Comparison of ENCODE assay signal across 13 cellular contexts in the genomic region with DNA sequence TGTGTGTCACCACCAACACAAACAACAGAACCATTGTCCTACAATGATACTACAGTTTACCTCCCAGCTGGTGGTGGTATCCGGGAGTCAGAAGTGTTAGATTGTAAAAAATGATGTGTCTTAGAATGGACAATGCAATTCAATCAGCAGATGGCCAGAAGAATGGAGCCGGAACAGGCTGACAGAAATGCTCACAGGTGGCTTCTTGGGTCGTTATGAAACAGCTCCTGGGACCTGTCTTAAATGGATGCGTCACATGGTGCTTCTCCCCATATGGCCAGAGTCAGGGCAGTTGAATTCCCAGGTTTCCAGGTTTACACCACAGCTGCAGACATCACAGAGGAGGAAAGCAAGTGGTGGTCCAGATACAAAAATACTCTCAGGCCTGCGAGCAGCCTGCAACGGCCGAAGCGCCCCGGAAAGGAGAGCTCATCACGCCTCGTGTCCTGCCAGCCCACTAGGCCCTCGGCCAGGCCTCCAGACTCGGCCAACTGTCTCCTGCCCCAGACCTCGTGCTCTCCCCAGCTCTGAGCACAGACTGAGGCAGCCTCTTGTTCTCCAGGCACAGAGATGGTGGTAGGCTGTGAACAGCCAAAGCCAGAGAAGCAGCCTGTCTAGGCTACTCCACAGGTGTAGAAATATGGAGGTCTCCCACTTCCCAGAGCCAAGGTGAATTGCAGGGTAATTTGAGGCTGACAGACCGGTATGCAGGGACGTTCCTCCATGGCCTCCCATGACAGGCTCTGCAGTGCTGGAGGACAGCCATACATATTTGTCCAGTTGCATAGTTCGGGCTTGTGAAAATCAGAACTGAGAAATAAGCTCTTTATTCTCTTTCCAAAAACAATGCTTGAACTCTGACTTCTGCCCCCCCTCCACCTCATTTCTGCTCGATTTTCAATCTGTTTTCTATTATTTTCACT.
DNase-seq lines count a peak whose midpoint lies in the region; ATAC-seq and FAIRE-seq lines count a peak whose summit lies in the region.
"Had no signal": no experiment of that assay in that cellular context is flagged by ENCODE, and none has a peak within 500 bp of the region (broad histone marks: within the 10 kb centered on the region; RNA-seq: fewer than 3 reads in every experiment).

No MANE protein-coding gene starts in this region.

- H3K4me3 ChIP-seq in MG63: no peak overlapping the region
- H3K4me3 ChIP-seq: K562, tibial artery had no signal

- peaks cover 0 to 5% of the 10 kb centered on the region in 2 donors for H3K9me3 Mint-ChIP-seq in activated T-cell treated with anti-CD3 and anti-CD28 coated beads, Interleukin-2, amount 50 U/mL, for 72 hours
- H3K9me3 Mint-ChIP-seq in stimulated activated naive CD8-positive, alpha-beta T cell treated with anti-CD3 and anti-CD28 coated beads, Interleukin-15, amount 100 ng/mL, for 72 hours: peaks cover 0 to 8% of the 10 kb centered on the region in 2 donors
- H3K9me3 Mint-ChIP-seq: activated naive CD4-positive, alpha-beta T cell treated with anti-CD3 and anti-CD28 coated beads, Interleukin-2, amount 10 ng/mL, durations not matched to agents 7 days and 5 days had no signal

- H3K27me3 ChIP-seq in MG63: no peaks in the 10 kb centered on the region
- H3K27me3 ChIP-seq: tibial artery had no signal

- peaks cover 9% of the 10 kb centered on the region for H3K4me1 Mint-ChIP-seq in activated T-cell treated with anti-CD3 and anti-CD28 coated beads, Interleukin-2, amount 50 U/mL, for 72 hours (ENCODE audit: low read depth)
- peaks cover 18% of the 10 kb centered on the region for H3K4me1 Mint-ChIP-seq in stimulated activated naive CD8-positive, alpha-beta T cell treated with anti-CD3 and anti-CD28 coated beads, Interleukin-15, amount 100 ng/mL, for 72 hours

- H3K36me3 ChIP-seq in MG63: no peaks in the 10 kb centered on the region
- H3K36me3 ChIP-seq: tibial artery had no signal

- no peaks in the 10 kb centered on the region for H3K9me3 ChIP-seq in MG63
- H3K9me3 ChIP-seq: tibial artery had no signal

- no peaks in the 10 kb centered on the region for H3K36me3 Mint-ChIP-seq in activated T-cell treated with anti-CD3 and anti-CD28 coated beads, Interleukin-2, amount 50 U/mL, for 72 hours (ENCODE audit: insufficient read depth in 2 of 2)
- H3K36me3 Mint-ChIP-seq: activated naive CD4-positive, alpha-beta T cell treated with anti-CD3 and anti-CD28 coated beads, Interleukin-2, amount 10 ng/mL, durations not matched to agents 7 days and 5 days had no signal

- no peak for ATAC-seq in activated T-cell treated with anti-CD3 and anti-CD28 coated beads, Interleukin-2, amount 50 U/mL, for 72 hours (replicated peaks in 1 of 2)
- no peak for ATAC-seq in stimulated activated naive CD8-positive, alpha-beta T cell treated with anti-CD3 and anti-CD28 coated beads, Interleukin-15, amount 100 ng/mL, for 72 hours
- ATAC-seq: K562 had no signal

- no peak overlapping the region for H3K4me3 Mint-ChIP-seq in activated T-cell treated with anti-CD3 and anti-CD28 coated beads, Interleukin-2, amount 50 U/mL, for 72 hours
- no peak overlapping the region for H3K4me3 Mint-ChIP-seq in stimulated activated naive CD8-positive, alpha-beta T cell treated with anti-CD3 and anti-CD28 coated beads, Interleukin-15, amount 100 ng/mL, for 72 hours
- H3K4me3 Mint-ChIP-seq: activated naive CD4-positive, alpha-beta T cell treated with anti-CD3 and anti-CD28 coated beads, Interleukin-2, amount 10 ng/mL, durations not matched to agents 7 days and 5 days had no signal

- peak; percentile 65 for DNase-seq in AG08396 (ENCODE audit: low spot score)
- peak in 32 of 56 donors; percentile 8 to 71 (median 31) for DNase-seq in amygdala (lab: John Stamatoyannopoulos, UW)
- DNase-seq in frontal cortex (ENCODE audit: low spot score in 2 of 2): peak; percentile 36 to 38
- peak in 42 of 56 donors; percentile 4 to 71 (median 24) for DNase-seq in nucleus accumbens (lab: John Stamatoyannopoulos, UW)
- DNase-seq in activated T-cell treated with anti-CD3 and anti-CD28 coated beads, Interleukin-2, amount 50 U/mL, for 72 hours: no peak
- DNase-seq in MG63: no peak
- no peak for DNase-seq in stimulated activated naive CD8-positive, alpha-beta T cell treated with anti-CD3 and anti-CD28 coated beads, Interleukin-15, amount 100 ng/mL, for 72 hours
- no peak for DNase-seq in activated gamma-delta T cell (lab: John Stamatoyannopoulos, UW)
- DNase-seq: activated CD4-positive, alpha-beta T cell treated with anti-CD3 and anti-CD28 coated beads, Interleukin-2, amount 50 U/mL, for 4 hours; activated naive CD4-positive, alpha-beta T cell treated with anti-CD3 and anti-CD28 coated beads, Interleukin-2, amount 10 ng/mL, durations not matched to agents 7 days and 5 days; NCI-H1930 had no signal

- no peak overlapping the region for H3K27ac Mint-ChIP-seq in activated T-cell treated with anti-CD3 and anti-CD28 coated beads, Interleukin-2, amount 50 U/mL, for 72 hours
- no peak overlapping the region for H3K27ac Mint-ChIP-seq in stimulated activated naive CD8-positive, alpha-beta T cell treated with anti-CD3 and anti-CD28 coated beads, Interleukin-15, amount 100 ng/mL, for 72 hours
- H3K27ac Mint-ChIP-seq: activated naive CD4-positive, alpha-beta T cell treated with anti-CD3 and anti-CD28 coated beads, Interleukin-2, amount 10 ng/mL, durations not matched to agents 7 days and 5 days had no signal

- no peak for FAIRE-seq in frontal cortex (lab: Jason Lieb, UNC)
- FAIRE-seq: K562 had no signal

- peaks cover 53% of the 10 kb centered on the region for H3K27me3 Mint-ChIP-seq in activated T-cell treated with anti-CD3 and anti-CD28 coated beads, Interleukin-2, amount 50 U/mL, for 72 hours (ENCODE audit: low read depth)
- H3K27me3 Mint-ChIP-seq in stimulated activated naive CD8-positive, alpha-beta T cell treated with anti-CD3 and anti-CD28 coated beads, Interleukin-15, amount 100 ng/mL, for 72 hours: peaks cover 87% of the 10 kb centered on the region

Comparison
In these comparisons a context has a peak if more than half of its experiments do, and no peak if none do; other contexts are left out.
1. DNase-seq: peak in AG08396 (single experiment), amygdala (32 of 56), frontal cortex (2 of 2) and nucleus accumbens (42 of 56); none in activated T-cell treated with anti-CD3 and anti-CD28 coated beads, Interleukin-2, amount 50 U/mL, for 72 hours (0 of 2), MG63 (single experiment), stimulated activated naive CD8-positive, alpha-beta T cell treated with anti-CD3 and anti-CD28 coated beads, Interleukin-15, amount 100 ng/mL, for 72 hours (0 of 2) and activated gamma-delta T cell (single experiment).